Comparison of ENCODE assay signal across 24 cellular contexts in the genomic region with DNA sequence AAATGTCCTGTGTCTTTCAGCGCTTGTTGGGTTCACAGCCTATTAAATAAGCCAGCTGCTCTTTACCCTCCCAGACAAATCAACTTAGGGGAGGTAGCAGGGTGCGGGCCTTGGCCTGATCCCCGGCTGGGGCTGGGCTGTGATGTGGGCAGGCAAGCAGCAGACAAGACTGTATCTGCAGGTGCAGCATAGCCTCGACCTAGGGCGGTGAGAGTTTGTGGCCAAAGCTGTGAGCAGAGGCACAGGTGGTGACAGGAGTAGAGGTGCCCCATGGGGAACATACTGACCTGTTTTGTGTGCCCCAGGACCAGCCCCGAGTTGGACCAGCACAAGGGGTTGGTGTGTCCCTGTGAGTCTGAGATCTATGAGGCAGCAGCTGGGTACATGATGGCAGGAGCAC.
"Had no signal": no experiment of that assay in that cellular context is flagged by ENCODE, and none has a peak within 500 bp of the region (broad histone marks: within the 10 kb centered on the region; RNA-seq: fewer than 3 reads in every experiment).

No MANE protein-coding gene starts in this region.

- FAIRE-seq: colon, endothelial cell of umbilical vein, islet of Langerhans, keratinocyte had no signal

- H3K4me3 ChIP-seq: coronary artery, dorsolateral prefrontal cortex, esophagus muscularis mucosa, gastrocnemius medialis, heart right ventricle, left ventricle myocardium inferior, lower lobe of right lung, mucosa of descending colon had no signal

- ATAC-seq: gastrocnemius medialis, heart right ventricle, left colon, left lobe of liver, mucosa of descending colon had no signal

- DNase-seq: cerebellar nuclear complex; dermis blood vessel endothelial cell; dorsolateral prefrontal cortex; effector CD4-positive, alpha-beta T cell; effector memory CD4-positive, alpha-beta T cell; foreskin melanocyte; gastrocnemius medialis; glutamatergic neuron; head of caudate nucleus; heart right ventricle; hippocampal formation; kidney glomerular epithelial cell; left colon; left ventricle myocardium inferior; lower lobe of right lung; mesenchymal stem cell had no signal

- H3K27ac ChIP-seq: coronary artery, dorsolateral prefrontal cortex, esophagus muscularis mucosa, gastrocnemius medialis, heart right ventricle, left ventricle myocardium inferior, lower lobe of right lung had no signal

- H3K9me3 ChIP-seq: gastrocnemius medialis, lower lobe of right lung had no signal

- H3K36me3 ChIP-seq: esophagus muscularis mucosa, gastrocnemius medialis, heart right ventricle, left ventricle myocardium inferior, lower lobe of right lung had no signal

- H3K4me1 ChIP-seq: esophagus muscularis mucosa, gastrocnemius medialis, heart right ventricle, left ventricle myocardium inferior, lower lobe of right lung had no signal

- H3K27me3 ChIP-seq: esophagus muscularis mucosa, gastrocnemius medialis, heart right ventricle had no signal
